Comparison of ENCODE assay signal across 23 cellular contexts in genomic region chr11:133277886-133278285, GRCh38.
DNase-seq lines count a peak whose midpoint lies in the region; ATAC-seq lines count a peak whose summit lies in the region.
"Had no signal": no experiment of that assay in that cellular context is flagged by ENCODE, and none has a peak within 500 bp of the region (broad histone marks: within the 10 kb centered on the region; RNA-seq: fewer than 3 reads in every experiment).

No MANE protein-coding gene starts in this region.

- peak; percentile 93 for DNase-seq in islet precursor cell
- DNase-seq: 8988T; ACHN; AML-193; BE2C; C1 segment of cervical spinal cord; Caco-2; Calu3; CD4-positive, alpha-beta memory T cell; CD4-positive, alpha-beta T cell; CD4-positive, CD25-positive, alpha-beta regulatory T cell; CD8-positive, alpha-beta memory T cell; CD8-positive, alpha-beta T cell; COR-L47; DMS 273 treated with DMSO at 0.1 percent for 48 hours; DMS153; DMS53; DMS79; DMS79 treated with DMSO at 0.1 percent for 48 hours; DND-41; EL had no signal

- no peak for ATAC-seq in GM18502 (IDR thresholded peaks at IDR 0.05; ENCODE audit: poor library complexity, unreplicated experiment)
- ATAC-seq: A549; CD8-positive, alpha-beta T cell had no signal
